ENCODE assay signal across 21 cellular contexts in the genomic region with DNA sequence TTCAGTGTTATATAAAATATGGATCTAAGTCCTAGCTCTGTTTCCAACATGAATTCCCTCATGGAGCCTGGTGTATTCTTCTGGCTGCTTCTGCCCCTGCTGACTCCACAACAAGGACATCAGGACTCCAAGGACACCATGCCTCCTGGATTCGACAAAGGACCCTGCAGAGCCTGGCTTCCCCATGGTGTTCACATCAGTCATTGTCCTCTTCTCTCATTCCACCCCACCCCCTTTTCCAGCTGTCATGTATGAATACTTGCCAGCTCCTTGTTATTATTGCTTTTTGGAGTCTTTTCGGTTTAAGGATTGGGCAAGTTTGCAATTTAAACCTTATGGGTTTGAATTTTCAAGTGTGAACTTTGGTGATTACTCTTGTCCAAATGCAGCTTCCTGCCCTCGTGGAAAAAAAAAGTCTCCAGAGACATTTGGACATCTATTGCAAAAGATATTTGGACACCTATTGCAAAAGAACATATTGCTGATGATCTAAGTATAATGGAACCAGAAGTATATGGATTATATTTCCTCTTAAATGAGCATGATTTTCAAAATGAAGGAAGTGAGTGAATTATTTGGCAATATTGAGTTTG. TPM values are rescaled to one million over a fixed set of nuclear protein-coding genes. Genes with fewer than 3 reads are reported as not detected.
DNase-seq lines count a peak whose midpoint lies in the region; ATAC-seq and TF ChIP-seq lines count a peak whose summit lies in the region.
"Had no signal": no experiment of that assay in that cellular context is flagged by ENCODE, and none has a peak within 500 bp of the region (broad histone marks: within the 10 kb centered on the region; RNA-seq: fewer than 3 reads in every experiment).

No MANE protein-coding gene starts in this region.

- intact Hi-C loops in left ventricle myocardium inferior (cut with micrococcal nuclease) (no loop called here), left cardiac atrium (cut with DNase I) (no loop called here)
- intact Hi-C loops in activated CD4-positive, alpha-beta memory T cell treated with anti-CD3 and anti-CD28 coated beads for 36 hours (cut with micrococcal nuclease) = no loop called here

- H3K9me3 Mint-ChIP-seq in activated CD4-positive, alpha-beta memory T cell treated with anti-CD3 and anti-CD28 coated beads for 36 hours = no peaks in the 10 kb centered on the region
- H3K9me3 Mint-ChIP-seq: neural crest cell had no signal

- TF ChIP-seq EP300 in suprapubic skin (IDR thresholded peaks at IDR 0.05) = no peak

- POLR2A ChIA-PET in activated CD4-positive, alpha-beta memory T cell treated with anti-CD3 and anti-CD28 coated beads for 36 hours (lab: Charles Lee) = no interaction called here

- no peaks in the 10 kb centered on the region for H3K9me3 ChIP-seq in left ventricle myocardium inferior (replicated peaks)
- H3K9me3 ChIP-seq in suprapubic skin = no peaks in the 10 kb centered on the region
- H3K9me3 ChIP-seq: body of pancreas, Peyer's patch, SK-N-SH, thoracic aorta had no signal

- H3K4me3 ChIP-seq in left ventricle myocardium inferior (no peak overlapping the region), fibroblast of villous mesenchyme (ENCODE audit: low read depth, low read length) (no peak overlapping the region), suprapubic skin (no peak overlapping the region)
- H3K4me3 ChIP-seq: body of pancreas, coronary artery, Peyer's patch, thoracic aorta had no signal

- H3K4me1 ChIP-seq in left ventricle myocardium inferior (no peaks in the 10 kb centered on the region), suprapubic skin (peaks cover 4% of the 10 kb centered on the region)
- H3K4me1 ChIP-seq: Peyer's patch had no signal

- no peak for TF ChIP-seq POLR2A in suprapubic skin (IDR thresholded peaks at IDR 0.05)

- no peak overlapping the region for H3K4me3 Mint-ChIP-seq in activated CD4-positive, alpha-beta memory T cell treated with anti-CD3 and anti-CD28 coated beads for 36 hours
- H3K4me3 Mint-ChIP-seq: activated naive CD8-positive, alpha-beta T cell; neural crest cell had no signal

- H3K27me3 ChIP-seq in left ventricle myocardium inferior (ENCODE audit: low read depth) = no peaks in the 10 kb centered on the region
- H3K27me3 ChIP-seq in suprapubic skin = no peaks in the 10 kb centered on the region
- H3K27me3 ChIP-seq: body of pancreas, Peyer's patch had no signal

- no peaks in the 10 kb centered on the region for H3K36me3 Mint-ChIP-seq in activated CD4-positive, alpha-beta memory T cell treated with anti-CD3 and anti-CD28 coated beads for 36 hours
- H3K36me3 Mint-ChIP-seq: activated naive CD8-positive, alpha-beta T cell had no signal

- peaks cover 3% of the 10 kb centered on the region for H3K27me3 Mint-ChIP-seq in activated CD4-positive, alpha-beta memory T cell treated with anti-CD3 and anti-CD28 coated beads for 36 hours
- H3K27me3 Mint-ChIP-seq: activated naive CD8-positive, alpha-beta T cell had no signal

- TF ChIP-seq CTCF in left ventricle myocardium inferior (IDR thresholded peaks at IDR 0.05; ENCODE audit: borderline replicate concordance) = no peak
- TF ChIP-seq CTCF in fibroblast of villous mesenchyme (IDR thresholded peaks at IDR 0.05; ENCODE audit: insufficient read depth, low read depth, low read length) = no peak
- TF ChIP-seq CTCF in suprapubic skin (IDR thresholded peaks at IDR 0.05) = no peak

- no peaks in the 10 kb centered on the region for H3K4me1 Mint-ChIP-seq in activated CD4-positive, alpha-beta memory T cell treated with anti-CD3 and anti-CD28 coated beads for 36 hours (ENCODE audit: low read depth)
- H3K4me1 Mint-ChIP-seq: neural crest cell had no signal

- no peak overlapping the region for H3K27ac Mint-ChIP-seq in activated CD4-positive, alpha-beta memory T cell treated with anti-CD3 and anti-CD28 coated beads for 36 hours
- H3K27ac Mint-ChIP-seq: activated naive CD8-positive, alpha-beta T cell had no signal

- CTCF ChIA-PET in activated CD4-positive, alpha-beta memory T cell treated with anti-CD3 and anti-CD28 coated beads for 36 hours (lab: Charles Lee) = no interaction called here

- H3K36me3 ChIP-seq in left ventricle myocardium inferior (no peaks in the 10 kb centered on the region), suprapubic skin (no peaks in the 10 kb centered on the region)
- H3K36me3 ChIP-seq: Peyer's patch, thoracic aorta had no signal

- H3K27ac ChIP-seq in left ventricle myocardium inferior (replicated peaks) = peak overlapping the region; percentile 27
- H3K27ac ChIP-seq in suprapubic skin = no peak overlapping the region
- H3K27ac ChIP-seq: body of pancreas, Peyer's patch, thoracic aorta had no signal

- ATAC-seq in left cardiac atrium (no peak), HG02852 (IDR thresholded peaks at IDR 0.05; ENCODE audit: unreplicated experiment) (no peak), GM19023 (IDR thresholded peaks at IDR 0.05; ENCODE audit: unreplicated experiment) (no peak)
- ATAC-seq: activated CD4-positive, CD25-positive, alpha-beta regulatory T cell treated with anti-CD3 and anti-CD28 coated beads, Interleukin-2, amount 50 U/mL, for 24 hours; body of pancreas; left colon had no signal

- DNase-seq in left ventricle myocardium inferior = no peak
- no peak for DNase-seq in left cardiac atrium
- DNase-seq in NCI-H69 (lab: John Stamatoyannopoulos, UW) = peak; percentile 50
- peak; percentile 42 for DNase-seq in fibroblast of villous mesenchyme (ENCODE audit: low read depth)
- DNase-seq in suprapubic skin (ENCODE audit: low spot score in 2 of 2) = peak; percentile 75 to 80
- DNase-seq in activated CD4-positive, alpha-beta memory T cell treated with anti-CD3 and anti-CD28 coated beads for 36 hours = no peak
- DNase-seq: body of pancreas; left colon; NCI-H1436 treated with DMSO at 0.1 percent for 48 hours; Peyer's patch; SK-N-SH; stimulated activated CD4-positive, alpha-beta T cell treated with anti-CD3 and anti-CD28 coated beads, Interleukin-15, amount 100 ng/mL, for 24 hours; T1000 had no signal

- 49% methylated on average over 3 of the region's 3 CpGs for WGBS in suprapubic skin

RNA-seq across cellular contexts. Expression of gene LVRN, which starts 14.2 kb away (rescaled TPM):
- 0.14 TPM for total RNA-seq in left ventricle myocardium inferior
- total RNA-seq in left cardiac atrium = 1 to 10 TPM in 1 of 2 donors, under 1 TPM in 1; 0.65 to 3.9 TPM
- total RNA-seq in fibroblast of villous mesenchyme = under 0.01 and 0.64 TPM in 2 replicates
- 1 to 10 TPM in 2 of 4 donors, under 1 TPM in 2; 0.23 to 3.7 (median 0.99) TPM for total RNA-seq in suprapubic skin
- under 1 TPM in 1 of 2 experiments, not detected in 1; 0.10 TPM for total RNA-seq in activated CD4-positive, alpha-beta memory T cell treated with anti-CD3 and anti-CD28 coated beads for 36 hours
- total RNA-seq: activated CD8-positive, alpha-beta memory T cell treated with anti-CD3 and anti-CD28 coated beads for 36 hours had no signal

Comparison
In these comparisons a context has a peak if more than half of its experiments do, and no peak if none do; other contexts are left out.
1. DNase-seq: peak in NCI-H69 (single experiment), fibroblast of villous mesenchyme (single experiment) and suprapubic skin (2 of 2); none in left ventricle myocardium inferior (single experiment), left cardiac atrium (single experiment) and activated CD4-positive, alpha-beta memory T cell treated with anti-CD3 and anti-CD28 coated beads for 36 hours (single experiment).